ENCODE assay signal across 9 cellular contexts in genomic region chr17:7380321-7380720, GRCh38. TPM values are rescaled to one million over a fixed set of nuclear protein-coding genes. Genes with fewer than 3 reads are reported as not detected.
DNase-seq lines count a peak whose midpoint lies in the region; ATAC-seq and TF ChIP-seq lines count a peak whose summit lies in the region.
"Had no signal": no experiment of that assay in that cellular context is flagged by ENCODE, and none has a peak within 500 bp of the region (broad histone marks: within the 10 kb centered on the region; RNA-seq: fewer than 3 reads in every experiment).

No MANE protein-coding gene starts in this region.

- H3K27ac ChIP-seq in WERI-Rb-1 (no peak overlapping the region), left ventricle myocardium inferior (replicated peaks) (peak overlapping the region; percentile 65), sigmoid colon (peak overlapping the region; percentile 64 to 77 (median 69))

- H3K36me3 Mint-ChIP-seq in activated CD4-positive, alpha-beta memory T cell treated with anti-CD3 and anti-CD28 coated beads for 36 hours = no peaks in the 10 kb centered on the region

- intact Hi-C loops in left ventricle myocardium inferior (cut with micrococcal nuclease) = no loop called here
- intact Hi-C loops in sigmoid colon (cut with DNase I) = loop anchor here (5.0 kb wide), 1 partner anchor 182 kb away; the partner anchor contains the start of gene SENP3
- intact Hi-C loops in activated CD4-positive, alpha-beta memory T cell treated with anti-CD3 and anti-CD28 coated beads for 36 hours (cut with micrococcal nuclease) = no loop called here

- no peak for TF ChIP-seq EP300 in sigmoid colon (IDR thresholded peaks at IDR 0.05)

- DNase-seq in ELR (ENCODE audit: low read depth) (peak; percentile 27), WERI-Rb-1 (no peak), left ventricle myocardium inferior (peak; percentile 63), sigmoid colon (peak; percentile 91)
- DNase-seq in activated CD4-positive, alpha-beta memory T cell treated with anti-CD3 and anti-CD28 coated beads for 36 hours = no peak

- TF ChIP-seq CTCF in WERI-Rb-1 (IDR thresholded peaks at IDR 0.05; ENCODE audit: low read depth, low read length) (peak; percentile 32; the same call in 1 of the 2 replicates), left ventricle myocardium inferior (IDR thresholded peaks at IDR 0.05; ENCODE audit: borderline replicate concordance) (peak; percentile 15), sigmoid colon (IDR thresholded peaks at IDR 0.05) (no peak)

- H3K4me1 Mint-ChIP-seq in activated CD4-positive, alpha-beta memory T cell treated with anti-CD3 and anti-CD28 coated beads for 36 hours (ENCODE audit: low read depth) = peaks cover 6% of the 10 kb centered on the region

- H3K27me3 ChIP-seq in WERI-Rb-1 (ENCODE audit: insufficient read depth, low read depth, severe bottlenecking) (no peaks in the 10 kb centered on the region), left ventricle myocardium inferior (ENCODE audit: low read depth) (peaks cover 20% of the 10 kb centered on the region), sigmoid colon (no peaks in the 10 kb centered on the region)

- peaks cover 12% of the 10 kb centered on the region for H3K36me3 ChIP-seq in WERI-Rb-1
- H3K36me3 ChIP-seq in left ventricle myocardium inferior = no peaks in the 10 kb centered on the region
- H3K36me3 ChIP-seq in sigmoid colon = no peaks in the 10 kb centered on the region

- H3K27ac Mint-ChIP-seq in activated CD4-positive, alpha-beta memory T cell treated with anti-CD3 and anti-CD28 coated beads for 36 hours = no peak overlapping the region

- POLR2A ChIA-PET in activated CD4-positive, alpha-beta memory T cell treated with anti-CD3 and anti-CD28 coated beads for 36 hours (lab: Charles Lee) = interaction anchor here (0.9 kb wide), 1 partner anchor 10 kb away, joined by 3 read pairs; no protein-coding TSS in a partner anchor

- CTCF ChIA-PET in activated CD4-positive, alpha-beta memory T cell treated with anti-CD3 and anti-CD28 coated beads for 36 hours (lab: Charles Lee) = interaction anchor here (1.3 kb wide), 1 partner anchor 25 kb away, joined by 3 read pairs; no protein-coding TSS in a partner anchor

- 20 to 58% methylated on average over 7 of the region's 7 CpGs for whole genome bisulfite sequencing in sigmoid colon, 2 donors

- peaks cover 5% of the 10 kb centered on the region for H3K9me3 Mint-ChIP-seq in activated CD4-positive, alpha-beta memory T cell treated with anti-CD3 and anti-CD28 coated beads for 36 hours

- peaks cover 30% of the 10 kb centered on the region for H3K27me3 Mint-ChIP-seq in activated CD4-positive, alpha-beta memory T cell treated with anti-CD3 and anti-CD28 coated beads for 36 hours

- no peaks in the 10 kb centered on the region for H3K9me3 ChIP-seq in WERI-Rb-1 (ENCODE audit: severe bottlenecking)
- no peaks in the 10 kb centered on the region for H3K9me3 ChIP-seq in left ventricle myocardium inferior (replicated peaks)
- no peaks in the 10 kb centered on the region for H3K9me3 ChIP-seq in sigmoid colon

- H3K4me3 Mint-ChIP-seq in activated CD4-positive, alpha-beta memory T cell treated with anti-CD3 and anti-CD28 coated beads for 36 hours = no peak overlapping the region

- H3K4me3 ChIP-seq in WERI-Rb-1 (ENCODE audit: low read depth, low read length) (peak overlapping the region; percentile 61), left ventricle myocardium inferior (peak overlapping the region; percentile 63), sigmoid colon (peak overlapping the region; percentile 15 to 54 (median 50))

- no peak for ATAC-seq in HG02884 (IDR thresholded peaks at IDR 0.05; ENCODE audit: unreplicated experiment)
- no peak for ATAC-seq in HG03354 (IDR thresholded peaks at IDR 0.05; ENCODE audit: poor library complexity, severe bottlenecking, unreplicated experiment)
- no peak for ATAC-seq in HG02798 (IDR thresholded peaks at IDR 0.05; ENCODE audit: poor library complexity, unreplicated experiment)

- no peak for TF ChIP-seq POLR2A in sigmoid colon (IDR thresholded peaks at IDR 0.05)

- H3K4me1 ChIP-seq in left ventricle myocardium inferior (peaks cover 35% of the 10 kb centered on the region), sigmoid colon (peaks cover 2 to 34% (median 30%) of the 10 kb centered on the region in 4 donors)

RNA-seq across cellular contexts. Expression of gene TNK1, which starts 0.6 kb away (rescaled TPM):
- total RNA-seq in left ventricle myocardium inferior (1.8 TPM), sigmoid colon (1 to 10 TPM; 2.1 to 5.4 (median 3.4) TPM)
- polyA plus RNA-seq in sigmoid colon = 10 to 100 TPM in 2 of 3 donors, 1 to 10 TPM in 1; 8.4 to 14.6 (median 10.4) TPM
- 1 to 10 TPM; 3.7 to 4.4 TPM for total RNA-seq in activated CD4-positive, alpha-beta memory T cell treated with anti-CD3 and anti-CD28 coated beads for 36 hours

RNA-seq across cellular contexts. Expression of gene PLSCR3, which starts 14.0 kb away (rescaled TPM):
- total RNA-seq in left ventricle myocardium inferior (20.1 TPM), sigmoid colon (10 to 100 TPM; 10.4 to 18.3 (median 14.2) TPM)
- 10 to 100 TPM; 11.6 to 27.2 (median 18.0) TPM for polyA plus RNA-seq in sigmoid colon
- 10 to 100 TPM; 78.2 to 87.0 TPM for total RNA-seq in activated CD4-positive, alpha-beta memory T cell treated with anti-CD3 and anti-CD28 coated beads for 36 hours

RNA-seq across cellular contexts. Expression of gene TMEM256, which starts 23.6 kb away (rescaled TPM):
- total RNA-seq in left ventricle myocardium inferior (67.8 TPM), sigmoid colon (100 to 1,000 TPM in 2 of 4 donors, 10 to 100 TPM in 2; 19.0 to 152 (median 99.7) TPM)
- polyA plus RNA-seq in sigmoid colon = 100 to 1,000 TPM; 150 to 357 (median 235) TPM
- total RNA-seq in activated CD4-positive, alpha-beta memory T cell treated with anti-CD3 and anti-CD28 coated beads for 36 hours = 10 to 100 TPM; 87.0 to 88.5 TPM

RNA-seq across cellular contexts. Expression of gene TMEM95, which starts 25.4 kb away (rescaled TPM):
- total RNA-seq in left ventricle myocardium inferior = not detected
- total RNA-seq in sigmoid colon = not detected
- not detected for polyA plus RNA-seq in sigmoid colon
- not detected for total RNA-seq in activated CD4-positive, alpha-beta memory T cell treated with anti-CD3 and anti-CD28 coated beads for 36 hours
- total RNA-seq: subcutaneous adipose tissue had no signal

RNA-seq across cellular contexts. Expression of gene NLGN2, which starts 27.3 kb away (rescaled TPM):
- total RNA-seq in left ventricle myocardium inferior = 9.3 TPM
- total RNA-seq in sigmoid colon = 10 to 100 TPM in 2 of 4 donors, 1 to 10 TPM in 2; 6.8 to 18.8 (median 10.4) TPM
- polyA plus RNA-seq in sigmoid colon = 1 to 10 TPM in 1 of 3 donors, under 1 TPM in 2; 0.60 to 8.9 (median 0.69) TPM
- total RNA-seq in activated CD4-positive, alpha-beta memory T cell treated with anti-CD3 and anti-CD28 coated beads for 36 hours = 1 to 10 TPM; 9.0 to 9.9 TPM

Comparison
In these comparisons a context has a peak if more than half of its experiments do, and no peak if none do; other contexts are left out.
1. DNase-seq: peak in ELR (single experiment), left ventricle myocardium inferior (single experiment) and sigmoid colon (single experiment); none in WERI-Rb-1 (single experiment) and activated CD4-positive, alpha-beta memory T cell treated with anti-CD3 and anti-CD28 coated beads for 36 hours (single experiment).
2. CTCF ChIP-seq: peak in WERI-Rb-1 (single experiment) and left ventricle myocardium inferior (single experiment); none in sigmoid colon (0 of 4).
3. Peak in every context shown above with its lines, with median percentiles within 50 percentile points of each other: H3K4me3 ChIP-seq.